ENCODE assay signal across 10 cellular contexts in the genomic region with DNA sequence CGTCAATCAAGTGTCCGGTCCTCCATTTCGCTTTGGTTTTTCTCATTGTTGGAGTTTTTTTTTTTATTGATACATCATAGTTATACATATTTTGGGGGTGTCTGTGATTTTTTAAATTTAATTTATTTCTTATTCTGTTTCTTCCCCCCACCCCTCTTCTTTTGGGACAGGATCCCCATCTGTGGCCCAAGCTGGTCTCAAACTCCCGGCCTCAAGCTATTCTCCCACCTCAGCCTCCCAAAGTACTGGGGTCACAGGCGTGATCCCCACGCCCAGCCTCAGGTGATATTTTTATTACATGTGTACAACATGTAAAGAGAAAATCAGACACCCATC. TPM values are rescaled to one million over a fixed set of nuclear protein-coding genes. Genes with fewer than 3 reads are reported as not detected.
DNase-seq lines count a peak whose midpoint lies in the region; ATAC-seq and TF ChIP-seq lines count a peak whose summit lies in the region.
"Had no signal": no experiment of that assay in that cellular context is flagged by ENCODE, and none has a peak within 500 bp of the region (broad histone marks: within the 10 kb centered on the region; RNA-seq: fewer than 3 reads in every experiment).

No MANE protein-coding gene starts in this region.

- H3K4me3 ChIP-seq in Caco-2 (ENCODE audit: low read depth, low read length) (no peak overlapping the region), OCI-LY7 (ENCODE audit: low read depth, low read length, poor library complexity, severe bottlenecking) (no peak overlapping the region), osteoblast (ENCODE audit: insufficient read depth, low read length) (no peak overlapping the region)

- no peak for ATAC-seq in effector memory CD8-positive, alpha-beta T cell (replicated peaks)
- ATAC-seq in HG02884 (IDR thresholded peaks at IDR 0.05; ENCODE audit: unreplicated experiment) (no peak), HG02623 (IDR thresholded peaks at IDR 0.05; ENCODE audit: unreplicated experiment) (no peak), GM19455 (IDR thresholded peaks at IDR 0.05; ENCODE audit: unreplicated experiment) (no peak)

- no peak overlapping the region for H3K27ac Mint-ChIP-seq in Caco-2 (ENCODE audit: unreplicated experiment)
- peak overlapping the region; percentile 72 to 84 for H3K27ac Mint-ChIP-seq in effector memory CD8-positive, alpha-beta T cell

- intact Hi-C loops in Caco-2 (cut with micrococcal nuclease; ENCODE audit: unreplicated experiment): loop anchor here (1.0 to 5.0 kb wide), 2 partner anchors 19 to 912 kb away; no protein-coding TSS in a partner anchor
- intact Hi-C loops in OCI-LY7 (cut with micrococcal nuclease; ENCODE audit: unreplicated experiment): loop anchor here (1.0 to 5.0 kb wide), 2 partner anchors 596 to 902 kb away; no protein-coding TSS in a partner anchor

- TF ChIP-seq CTCF in Caco-2 (IDR thresholded peaks at IDR 0.05; ENCODE audit: insufficient read depth in 1 of 2, low read depth in 1 of 2, low read length in 1 of 2, severe bottlenecking in 1 of 2, unreplicated experiment in 1 of 2) (no peak), OCI-LY7 (conservative IDR thresholded peaks at IDR 0.05; ENCODE audit: low read length) (peak; percentile 55; the same call in 1 of the 2 replicates), osteoblast (IDR thresholded peaks at IDR 0.05; ENCODE audit: extremely low read depth, low read depth, low read length) (no peak)

- no peaks in the 10 kb centered on the region for H3K36me3 Mint-ChIP-seq in Caco-2 (ENCODE audit: insufficient read depth, unreplicated experiment)
- no peaks in the 10 kb centered on the region for H3K36me3 Mint-ChIP-seq in effector memory CD8-positive, alpha-beta T cell (ENCODE audit: insufficient read depth)

- H3K27me3 ChIP-seq in Caco-2 (replicated peaks; ENCODE audit: control insufficient read depth, insufficient read depth, low read length) (no peaks in the 10 kb centered on the region), osteoblast (ENCODE audit: insufficient read depth, low read length) (no peaks in the 10 kb centered on the region)
- H3K27me3 ChIP-seq: BLaER1 had no signal

- no peaks in the 10 kb centered on the region for H3K4me1 ChIP-seq in Caco-2
- H3K4me1 ChIP-seq in OCI-LY7 (ENCODE audit: insufficient read depth, low read length, poor library complexity, severe bottlenecking): peaks cover 5% of the 10 kb centered on the region
- peaks cover 14% of the 10 kb centered on the region for H3K4me1 ChIP-seq in osteoblast (ENCODE audit: insufficient read depth, low read length)

- no peaks in the 10 kb centered on the region for H3K79me2 ChIP-seq in OCI-LY7 (ENCODE audit: insufficient read depth, low read depth, low read length)
- no peaks in the 10 kb centered on the region for H3K79me2 ChIP-seq in osteoblast (ENCODE audit: insufficient read depth, low read length)

- no peak overlapping the region for H3K27ac ChIP-seq in OCI-LY7 (ENCODE audit: low read depth, low read length, poor library complexity, severe bottlenecking)
- H3K27ac ChIP-seq in osteoblast (ENCODE audit: low read depth, low read length): no peak overlapping the region
- H3K27ac ChIP-seq: BLaER1 had no signal

- H3K9me3 Mint-ChIP-seq in Caco-2 (ENCODE audit: unreplicated experiment): no peaks in the 10 kb centered on the region
- H3K9me3 Mint-ChIP-seq in effector memory CD8-positive, alpha-beta T cell: no peaks in the 10 kb centered on the region

- peak overlapping the region; percentile 62 for H3K4me3 Mint-ChIP-seq in Caco-2 (ENCODE audit: unreplicated experiment)
- H3K4me3 Mint-ChIP-seq in effector memory CD8-positive, alpha-beta T cell: peak overlapping the region; percentile 5 to 57

- no peaks in the 10 kb centered on the region for H3K9me3 ChIP-seq in Caco-2
- no peaks in the 10 kb centered on the region for H3K9me3 ChIP-seq in OCI-LY7 (ENCODE audit: low read length)
- no peaks in the 10 kb centered on the region for H3K9me3 ChIP-seq in osteoblast (ENCODE audit: low read depth, low read length)

- CTCF ChIA-PET in Caco-2 (lab: Charles Lee): interaction anchor here (0.5 to 1.4 kb wide), 12 partner anchors 9 to 876 kb away, joined by 3 to 11 read pairs (median 4); no protein-coding TSS in a partner anchor
- CTCF ChIA-PET in OCI-LY7 (lab: Charles Lee; ENCODE audit: unreplicated experiment): interaction anchor here (0.8 kb wide), 2 partner anchors 18 to 55 kb away, joined by 3 read pairs; no protein-coding TSS in a partner anchor

- H2AFZ ChIP-seq in OCI-LY7 (ENCODE audit: low read length): no peak overlapping the region; the same call in 1 of the 2 replicates
- H2AFZ ChIP-seq in osteoblast (ENCODE audit: low read length): no peak overlapping the region

- peaks cover 15% of the 10 kb centered on the region for H3K4me1 Mint-ChIP-seq in Caco-2 (ENCODE audit: low read depth, unreplicated experiment)
- peaks cover 29 to 30% of the 10 kb centered on the region in 2 donors for H3K4me1 Mint-ChIP-seq in effector memory CD8-positive, alpha-beta T cell (ENCODE audit: low read depth in 2 of 2)

- BruUV-seq in Caco-2 (replicated peaks; lab: Mats Ljungman, UMichigan) (no TSS peak), OCI-LY7 (replicated peaks; lab: Mats Ljungman, UMichigan) (no TSS peak)

- H3K4me2 ChIP-seq in OCI-LY7 (ENCODE audit: low read length) (peak overlapping the region; percentile 68), osteoblast (ENCODE audit: insufficient read depth, low read length) (peak overlapping the region; percentile 80)

- H3K27me3 Mint-ChIP-seq in Caco-2 (ENCODE audit: insufficient read depth, unreplicated experiment): no peaks in the 10 kb centered on the region
- H3K27me3 Mint-ChIP-seq in effector memory CD8-positive, alpha-beta T cell: peaks cover 6 to 14% of the 10 kb centered on the region in 2 donors

- no peaks in the 10 kb centered on the region for H3K36me3 ChIP-seq in Caco-2 (ENCODE audit: control insufficient read depth, insufficient read depth, low read length)
- no peaks in the 10 kb centered on the region for H3K36me3 ChIP-seq in OCI-LY7 (ENCODE audit: insufficient read depth, low read length)
- no peaks in the 10 kb centered on the region for H3K36me3 ChIP-seq in osteoblast (ENCODE audit: insufficient read depth, low read length)
- H3K36me3 ChIP-seq: BLaER1 had no signal

- no peaks in the 10 kb centered on the region for H3K9me2 ChIP-seq in OCI-LY7 (ENCODE audit: insufficient read depth, low read length)

- POLR2A ChIA-PET in Caco-2 (lab: Charles Lee) (no interaction called here), OCI-LY7 (lab: Charles Lee) (interaction anchor here (0.6 kb wide), 2 partner anchors 15 to 25 kb away, joined by 3 read pairs; no protein-coding TSS in a partner anchor)

- DNase-seq in Caco-2 (no peak), OCI-LY7 (ENCODE audit: low spot score) (no peak), osteoblast (ENCODE audit: insufficient read length, low spot score, missing footprints) (no peak)
- no peak for DNase-seq in effector memory CD8-positive, alpha-beta T cell
- no peak for DNase-seq in stimulated activated CD8-positive, alpha-beta memory T cell treated with anti-CD3 and anti-CD28 coated beads, Interleukin-4, amount 100 ng/mL, for 48 hours
- DNase-seq: NCI-H1048 had no signal

- no peaks in the 10 kb centered on the region for H4K20me1 ChIP-seq in OCI-LY7 (ENCODE audit: insufficient read depth, low read length)
- no peaks in the 10 kb centered on the region for H4K20me1 ChIP-seq in osteoblast (ENCODE audit: insufficient read depth, low read length)
- H4K20me1 ChIP-seq: BLaER1 had no signal

RNA-seq across cellular contexts. Expression of gene ZFP36L1, which starts 51.3 kb away (rescaled TPM):
- 94.8 and 103 TPM in 2 replicates for total RNA-seq in Caco-2 (2022)
- 24.2 and 25.6 TPM in 2 replicates for total RNA-seq in OCI-LY7 (2014; rRNA removed; shearing (Covaris generic))
- total RNA-seq in OCI-LY7 (2022): 51.4 and 57.0 TPM in 2 replicates
- total RNA-seq in osteoblast: 46.7 and 47.1 TPM in 2 replicates
